ENCODE assay signal across 8 cellular contexts in genomic region chrX:130111220-130111934, GRCh38. TPM values are rescaled to one million over a fixed set of nuclear protein-coding genes. Genes with fewer than 3 reads are reported as not detected.
A peak's percentile ranks its signal among the peaks of the same experiment; 100 is the strongest.
DNase-seq lines count a peak whose midpoint lies in the region; ATAC-seq, FAIRE-seq and TF ChIP-seq lines count a peak whose summit lies in the region.

No MANE protein-coding gene starts in this region.

- H3K9me3 Mint-ChIP-seq in activated T-cell treated with anti-CD3 and anti-CD28 coated beads, Interleukin-2, amount 50 U/mL, for 72 hours = no peaks in the 10 kb centered on the region

- peaks cover 7% of the 10 kb centered on the region for H3K27me3 Mint-ChIP-seq in activated T-cell treated with anti-CD3 and anti-CD28 coated beads, Interleukin-2, amount 50 U/mL, for 72 hours (ENCODE audit: low read depth)

- no peak overlapping the region for H3K27ac Mint-ChIP-seq in activated T-cell treated with anti-CD3 and anti-CD28 coated beads, Interleukin-2, amount 50 U/mL, for 72 hours

- H3K4me1 ChIP-seq in heart right ventricle = peaks cover 0 to 18% (median 6%) of the 10 kb centered on the region in 9 donors
- no peaks in the 10 kb centered on the region for H3K4me1 ChIP-seq in aorta (ENCODE audit: control insufficient read depth in 1 of 2, insufficient read depth in 2 of 2, low read length in 2 of 2)

- TF ChIP-seq CTCF in heart right ventricle (IDR thresholded peaks at IDR 0.05) (no peak), kidney epithelial cell (IDR thresholded peaks at IDR 0.05; ENCODE audit: insufficient read depth, low read length, poor library complexity, severe bottlenecking) (no peak)

- FAIRE-seq in RCC 7860 (lab: Jason Lieb, UNC) = no peak
- no peak for FAIRE-seq in frontal cortex (lab: Jason Lieb, UNC)

- ATAC-seq in heart right ventricle (peak in 1 of 8 donors; percentile 13), aorta (ENCODE audit: low FRiP score) (peak; percentile 17)
- ATAC-seq in activated T-cell treated with anti-CD3 and anti-CD28 coated beads, Interleukin-2, amount 50 U/mL, for 72 hours (replicated peaks in 1 of 2) = no peak

- H3K27ac ChIP-seq in heart right ventricle = peak overlapping the region in 6 of 10 donors; percentile 48 to 97 (median 90)
- H3K27ac ChIP-seq in aorta (ENCODE audit: low read depth in 1 of 2, low read length in 2 of 2) = peak overlapping the region in 1 of 2 donors; percentile 12

- H3K9me3 ChIP-seq in heart right ventricle (no peaks in the 10 kb centered on the region), aorta (ENCODE audit: control insufficient read depth, low read length) (no peaks in the 10 kb centered on the region)

- peak overlapping the region in 9 of 10 donors; percentile 52 to 71 (median 64) for H3K4me3 ChIP-seq in heart right ventricle
- H3K4me3 ChIP-seq in kidney epithelial cell (ENCODE audit: low read depth, low read length) = peak overlapping the region; percentile 24
- H3K4me3 ChIP-seq in aorta (ENCODE audit: low read length in 2 of 2) = peak overlapping the region in 1 of 2 donors; percentile 69

- WGBS in heart right ventricle, 2 donors = 36 to 37% methylated on average over 29 to 40 of the region's 41 CpGs
- 38 to 52% methylated on average over 41 of the region's 41 CpGs for WGBS in aorta, 2 donors

- peaks cover 0 to 1% of the 10 kb centered on the region in 2 donors for H3K36me3 Mint-ChIP-seq in activated T-cell treated with anti-CD3 and anti-CD28 coated beads, Interleukin-2, amount 50 U/mL, for 72 hours (ENCODE audit: insufficient read depth in 2 of 2)

- peak overlapping the region; percentile 62 to 66 for H3K4me3 Mint-ChIP-seq in activated T-cell treated with anti-CD3 and anti-CD28 coated beads, Interleukin-2, amount 50 U/mL, for 72 hours

- DNase-seq in heart right ventricle (peak in 1 of 2 donors; percentile 19), cardiac septum (ENCODE audit: low spot score) (no peak), kidney epithelial cell (ENCODE audit: low read depth) (no peak), aorta (peak in 1 of 2 donors; percentile 77), RCC 7860 (ENCODE audit: low spot score) (no peak), frontal cortex (ENCODE audit: low spot score in 2 of 2) (no peak), NCI-H2081 (lab: John Stamatoyannopoulos, UW) (no peak)
- DNase-seq in activated T-cell treated with anti-CD3 and anti-CD28 coated beads, Interleukin-2, amount 50 U/mL, for 72 hours = no peak

- H3K27me3 ChIP-seq in heart right ventricle (no peaks in the 10 kb centered on the region), kidney epithelial cell (ENCODE audit: control insufficient read depth, insufficient read depth, low read length) (no peaks in the 10 kb centered on the region), aorta (ENCODE audit: control insufficient read depth in 1 of 2, insufficient read depth in 2 of 2, low read length in 1 of 2) (no peaks in the 10 kb centered on the region)

- peaks cover 47% of the 10 kb centered on the region for H3K4me1 Mint-ChIP-seq in activated T-cell treated with anti-CD3 and anti-CD28 coated beads, Interleukin-2, amount 50 U/mL, for 72 hours (ENCODE audit: low read depth)

- H3K36me3 ChIP-seq in heart right ventricle = no peaks in the 10 kb centered on the region
- no peaks in the 10 kb centered on the region for H3K36me3 ChIP-seq in kidney epithelial cell (ENCODE audit: control insufficient read depth, insufficient read depth, low read length)
- H3K36me3 ChIP-seq in aorta (ENCODE audit: control insufficient read depth in 1 of 2, insufficient read depth in 2 of 2, low read length in 1 of 2) = no peaks in the 10 kb centered on the region

- intact Hi-C loops in heart right ventricle (cut with DNase I) = no loop called here
- intact Hi-C loops in cardiac septum (cut with DNase I) = no loop called here
- intact Hi-C loops in aorta (cut with DNase I) = no loop called here

RNA-seq across cellular contexts. Expression of gene ELF4, which starts 1.1 kb away (rescaled TPM):
- 1 to 10 TPM; 1.8 to 8.6 (median 2.7) TPM for total RNA-seq in heart right ventricle
- polyA plus RNA-seq in heart right ventricle = 1 to 10 TPM; 1.8 to 4.1 TPM
- 3.7 TPM for total RNA-seq in cardiac septum
- 10 to 100 TPM; 37.9 to 41.0 TPM for total RNA-seq in activated T-cell treated with anti-CD3 and anti-CD28 coated beads, Interleukin-2, amount 50 U/mL, for 72 hours
- 26.9 and 27.9 TPM in 2 replicates for total RNA-seq in kidney epithelial cell
- total RNA-seq in aorta = 10 to 100 TPM; 14.5 to 20.8 TPM
- 1 to 10 TPM; 3.6 to 4.5 TPM for polyA plus RNA-seq in aorta
- 0.41 TPM for total RNA-seq in frontal cortex

RNA-seq across cellular contexts. Expression of gene AIFM1, which starts 54.3 kb away (rescaled TPM):
- total RNA-seq in heart right ventricle = 100 to 1,000 TPM in 9 of 10 donors, 10 to 100 TPM in 1; 93.8 to 165 (median 142) TPM
- 100 to 1,000 TPM in 1 of 2 donors, 10 to 100 TPM in 1; 99.4 to 114 TPM for polyA plus RNA-seq in heart right ventricle
- total RNA-seq in cardiac septum = 97.3 TPM
- 10 to 100 TPM; 40.6 to 45.6 TPM for total RNA-seq in activated T-cell treated with anti-CD3 and anti-CD28 coated beads, Interleukin-2, amount 50 U/mL, for 72 hours
- total RNA-seq in kidney epithelial cell = 26.1 and 27.2 TPM in 2 replicates
- 10 to 100 TPM; 12.7 to 16.8 TPM for total RNA-seq in aorta
- polyA plus RNA-seq in aorta = 10 to 100 TPM; 15.7 to 17.0 TPM
- total RNA-seq in frontal cortex = 11.4 TPM
